ENCODE assay signal across 18 cellular contexts in genomic region chr10:114009281-114009996, GRCh38. TPM values are rescaled to one million over a fixed set of nuclear protein-coding genes. Genes with fewer than 3 reads are reported as not detected.
"Had no signal": no experiment of that assay in that cellular context is flagged by ENCODE, and none has a peak within 500 bp of the region (broad histone marks: within the 10 kb centered on the region; RNA-seq: fewer than 3 reads in every experiment).

No MANE protein-coding gene starts in this region.

- H3K27me3 ChIP-seq: adrenal gland, dorsolateral prefrontal cortex, uterus had no signal

- DNase-seq: activated CD4-positive, alpha-beta T cell treated with anti-CD3 and anti-CD28 coated beads for 1 hour; activated CD4-positive, alpha-beta T cell treated with anti-CD3 and anti-CD28 coated beads, Interleukin-2, amount 50 U/mL, for 48 hours; activated CD8-positive, alpha-beta memory T cell treated with anti-CD3 and anti-CD28 coated beads, Interleukin-2, amount 10 ng/mL, durations not matched to agents 7 days and 5 days; activated T-cell treated with anti-CD3 and anti-CD28 coated beads, Interleukin-2, amount 50 U/mL, for 1 hour; adrenal gland; dorsolateral prefrontal cortex; endodermal cell; erythroblast; left ventricle myocardium inferior; naive thymus-derived CD8-positive, alpha-beta T cell; nucleus accumbens; posterior cingulate gyrus; retina; stimulated activated CD4-positive, alpha-beta T cell treated with anti-CD3 and anti-CD28 coated beads, Interleukin-2, amount 100 ng/mL, for 48 hours; uterus had no signal

- H3K4me3 ChIP-seq: adrenal gland, dorsolateral prefrontal cortex, left ventricle myocardium inferior, uterus had no signal

- H3K9me3 Mint-ChIP-seq: activated naive CD4-positive, alpha-beta T cell treated with anti-CD3 and anti-CD28 coated beads, Interleukin-2, amount 50 U/mL, for 24 hours; endodermal cell; naive thymus-derived CD8-positive, alpha-beta T cell had no signal

- H3K4me1 ChIP-seq: adrenal gland, uterus had no signal

- H3K4me3 Mint-ChIP-seq: activated CD8-positive, alpha-beta memory T cell treated with anti-CD3 and anti-CD28 coated beads, Interleukin-2, amount 10 ng/mL, durations not matched to agents 7 days and 5 days; activated naive CD4-positive, alpha-beta T cell treated with anti-CD3 and anti-CD28 coated beads, Interleukin-2, amount 50 U/mL, for 24 hours; endodermal cell; naive thymus-derived CD8-positive, alpha-beta T cell; stimulated activated memory B cell treated with anti-CD40 and anti-IgM and Interleukin-4, amounts not matched to agents 10 μg/mL and 1 μg/mL and 100 μg/mL, for 72 hours had no signal

- H3K4me1 Mint-ChIP-seq: activated CD8-positive, alpha-beta memory T cell treated with anti-CD3 and anti-CD28 coated beads, Interleukin-2, amount 10 ng/mL, durations not matched to agents 7 days and 5 days; activated naive CD4-positive, alpha-beta T cell treated with anti-CD3 and anti-CD28 coated beads, Interleukin-2, amount 50 U/mL, for 24 hours; endodermal cell; stimulated activated memory B cell treated with anti-CD40 and anti-IgM and Interleukin-4, amounts not matched to agents 10 μg/mL and 1 μg/mL and 100 μg/mL, for 72 hours had no signal

- H3K9me3 ChIP-seq: adrenal gland, left ventricle myocardium inferior, uterus had no signal

- H3K27me3 Mint-ChIP-seq: stimulated activated memory B cell treated with anti-CD40 and anti-IgM and Interleukin-4, amounts not matched to agents 10 μg/mL and 1 μg/mL and 100 μg/mL, for 72 hours had no signal

- H3K36me3 ChIP-seq: adrenal gland, left ventricle myocardium inferior, uterus had no signal

- ATAC-seq: activated CD8-positive, alpha-beta memory T cell treated with anti-CD3 and anti-CD28 coated beads, Interleukin-2, amount 10 ng/mL, durations not matched to agents 7 days and 5 days; naive thymus-derived CD8-positive, alpha-beta T cell; stimulated activated memory B cell treated with anti-CD40 and anti-IgM and Interleukin-4, amounts not matched to agents 10 μg/mL and 1 μg/mL and 100 μg/mL, for 72 hours had no signal

- H3K36me3 Mint-ChIP-seq: activated CD8-positive, alpha-beta memory T cell treated with anti-CD3 and anti-CD28 coated beads, Interleukin-2, amount 10 ng/mL, durations not matched to agents 7 days and 5 days; activated naive CD4-positive, alpha-beta T cell treated with anti-CD3 and anti-CD28 coated beads, Interleukin-2, amount 50 U/mL, for 24 hours; naive thymus-derived CD8-positive, alpha-beta T cell; stimulated activated memory B cell treated with anti-CD40 and anti-IgM and Interleukin-4, amounts not matched to agents 10 μg/mL and 1 μg/mL and 100 μg/mL, for 72 hours had no signal

- H3K27ac Mint-ChIP-seq: activated CD8-positive, alpha-beta memory T cell treated with anti-CD3 and anti-CD28 coated beads, Interleukin-2, amount 10 ng/mL, durations not matched to agents 7 days and 5 days; activated naive CD4-positive, alpha-beta T cell treated with anti-CD3 and anti-CD28 coated beads, Interleukin-2, amount 50 U/mL, for 24 hours; endodermal cell; naive thymus-derived CD8-positive, alpha-beta T cell; stimulated activated memory B cell treated with anti-CD40 and anti-IgM and Interleukin-4, amounts not matched to agents 10 μg/mL and 1 μg/mL and 100 μg/mL, for 72 hours had no signal

- H3K27ac ChIP-seq: adrenal gland, dorsolateral prefrontal cortex, left ventricle myocardium inferior, uterus, VCaP had no signal

RNA-seq across cellular contexts. Expression of gene ADRB1, which starts 34.2 kb away (rescaled TPM):
- total RNA-seq: endodermal cell; naive thymus-derived CD8-positive, alpha-beta T cell had no signal
